ENCODE assay signal across 9 cellular contexts in genomic region chr13:28530729-28531194, GRCh38. TPM values are rescaled to one million over a fixed set of nuclear protein-coding genes. Genes with fewer than 3 reads are reported as not detected.
A peak's percentile ranks its signal among the peaks of the same experiment; 100 is the strongest.
DNase-seq lines count a peak whose midpoint lies in the region; ATAC-seq and TF ChIP-seq lines count a peak whose summit lies in the region.
"Had no signal": no experiment of that assay in that cellular context is flagged by ENCODE, and none has a peak within 500 bp of the region (broad histone marks: within the 10 kb centered on the region; RNA-seq: fewer than 3 reads in every experiment).

No MANE protein-coding gene starts in this region.

- intact Hi-C loops in naive thymus-derived CD4-positive, alpha-beta T cell (cut with micrococcal nuclease), result loop anchor here (1.0 to 5.0 kb wide), 2 partner anchors 27 to 33 kb away; partner anchors contain the start of gene FLT1 (in 1 of the 2)

- peak overlapping the region; percentile 16 for H3K4me2 ChIP-seq in neural cell (ENCODE audit: low read length)

- no peaks in the 10 kb centered on the region for H3K36me3 Mint-ChIP-seq in T-helper 2 cell treated with Interferon-gamma antibody and Interleukin-4, amounts not matched to agents 5 μg/mL and 100 μg/mL, for 36 hours (ENCODE audit: low read depth)
- H3K36me3 Mint-ChIP-seq in naive thymus-derived CD4-positive, alpha-beta T cell, result peaks cover 0 to 6% (median 0%) of the 10 kb centered on the region in 5 donors

- no peak for ATAC-seq in naive thymus-derived CD4-positive, alpha-beta T cell

- H3K36me3 ChIP-seq in BJ (ENCODE audit: control insufficient read depth, insufficient read depth, low read length) (no peaks in the 10 kb centered on the region), neural cell (ENCODE audit: insufficient read depth, low read length) (no peaks in the 10 kb centered on the region)
- H3K36me3 ChIP-seq in naive thymus-derived CD4-positive, alpha-beta T cell (ENCODE audit: control insufficient read depth in 2 of 3, insufficient read depth in 3 of 3, low read length in 3 of 3), result no peaks in the 10 kb centered on the region

- peak; percentile 41 for TF ChIP-seq CTCF in BJ (IDR thresholded peaks at IDR 0.05; ENCODE audit: insufficient read depth, low read depth, low read length)
- TF ChIP-seq CTCF in HL-60 (IDR thresholded peaks at IDR 0.05; ENCODE audit: insufficient read depth, low read length), result no peak
- peak; percentile 46 for TF ChIP-seq CTCF in choroid plexus epithelial cell (conservative IDR thresholded peaks at IDR 0.05; ENCODE audit: low read depth, low read length)
- peak; percentile 7 for TF ChIP-seq CTCF in neural cell (IDR thresholded peaks at IDR 0.05; ENCODE audit: poor library complexity, severe bottlenecking)

- no peaks in the 10 kb centered on the region for H4K20me1 ChIP-seq in neural cell (ENCODE audit: insufficient read depth)

- H3K9me3 Mint-ChIP-seq in T-helper 2 cell treated with Interferon-gamma antibody and Interleukin-4, amounts not matched to agents 5 μg/mL and 100 μg/mL, for 36 hours, result no peaks in the 10 kb centered on the region
- H3K9me3 Mint-ChIP-seq in naive thymus-derived CD4-positive, alpha-beta T cell, result peaks cover 0 to 1% (median 0%) of the 10 kb centered on the region in 11 donors

- POLR2A ChIA-PET in BJ (lab: Charles Lee), result interaction anchor here (0.5 kb wide), 1 partner anchor 20 kb away, joined by 3 read pairs; no protein-coding TSS in a partner anchor
- POLR2A ChIA-PET in naive thymus-derived CD4-positive, alpha-beta T cell (lab: Charles Lee), result no interaction called here

- H3K9me2 ChIP-seq in neural cell (ENCODE audit: insufficient read depth, low read length), result no peaks in the 10 kb centered on the region

- H3K9me3 ChIP-seq in neural cell (ENCODE audit: low read length), result no peaks in the 10 kb centered on the region
- no peaks in the 10 kb centered on the region for H3K9me3 ChIP-seq in naive thymus-derived CD4-positive, alpha-beta T cell (ENCODE audit: control insufficient read depth in 2 of 3, low read length in 3 of 3)

- H3K4me1 Mint-ChIP-seq in T-helper 2 cell treated with Interferon-gamma antibody and Interleukin-4, amounts not matched to agents 5 μg/mL and 100 μg/mL, for 36 hours (ENCODE audit: low read depth), result no peaks in the 10 kb centered on the region
- peaks cover 0 to 6% (median 0%) of the 10 kb centered on the region in 7 donors for H3K4me1 Mint-ChIP-seq in naive thymus-derived CD4-positive, alpha-beta T cell

- H3K4me3 Mint-ChIP-seq in T-helper 2 cell treated with Interferon-gamma antibody and Interleukin-4, amounts not matched to agents 5 μg/mL and 100 μg/mL, for 36 hours, result no peak overlapping the region
- no peak overlapping the region for H3K4me3 Mint-ChIP-seq in naive thymus-derived CD4-positive, alpha-beta T cell

- no peaks in the 10 kb centered on the region for H3K79me2 ChIP-seq in neural cell (replicated peaks; ENCODE audit: insufficient read depth, low read length)

- H3K27me3 Mint-ChIP-seq in T-helper 2 cell treated with Interferon-gamma antibody and Interleukin-4, amounts not matched to agents 5 μg/mL and 100 μg/mL, for 36 hours (ENCODE audit: low read depth), result peaks cover 32% of the 10 kb centered on the region
- H3K27me3 Mint-ChIP-seq in naive thymus-derived CD4-positive, alpha-beta T cell, result peaks cover 34 to 53% (median 37%) of the 10 kb centered on the region in 5 donors

- no peak for TF ChIP-seq RAD21 in neural cell (conservative IDR thresholded peaks at IDR 0.05)

- H3K27ac ChIP-seq in HL-60 (replicated peaks) (no peak overlapping the region), neural cell (ENCODE audit: low read length) (no peak overlapping the region)
- no peak overlapping the region for H3K27ac ChIP-seq in naive thymus-derived CD4-positive, alpha-beta T cell (ENCODE audit: low read depth, low read length)

- CTCF ChIA-PET in BJ (lab: Yijun Ruan, JAX), result interaction anchor here (1.0 to 1.2 kb wide), 5 partner anchors 25 to 206 kb away, joined by 3 to 6 read pairs (median 4); partner anchors contain the start of gene FLT1
- CTCF ChIA-PET in naive thymus-derived CD4-positive, alpha-beta T cell (lab: Charles Lee), result no interaction called here

- no peaks in the 10 kb centered on the region for H3F3A ChIP-seq in neural cell (ENCODE audit: insufficient read depth, low read length, poor library complexity, severe bottlenecking)

- peaks cover 0 to 9% of the 10 kb centered on the region in 2 donors for H3K4me1 ChIP-seq in naive thymus-derived CD4-positive, alpha-beta T cell (ENCODE audit: control insufficient read depth in 2 of 2, insufficient read depth in 2 of 2, low read length in 2 of 2)

- H3K27me3 ChIP-seq in BJ (ENCODE audit: control insufficient read depth, insufficient read depth, low read length), result no peaks in the 10 kb centered on the region
- peaks cover 54% of the 10 kb centered on the region for H3K27me3 ChIP-seq in HL-60 (ENCODE audit: insufficient read depth, poor library complexity, severe bottlenecking)
- peaks cover 58% of the 10 kb centered on the region for H3K27me3 ChIP-seq in neural cell (ENCODE audit: insufficient read depth, low read depth, low read length)
- peaks cover 0 to 24% of the 10 kb centered on the region in 2 donors for H3K27me3 ChIP-seq in naive thymus-derived CD4-positive, alpha-beta T cell (ENCODE audit: control insufficient read depth in 2 of 2, insufficient read depth in 2 of 2, low read length in 2 of 2)

- no peak overlapping the region for H2AFZ ChIP-seq in neural cell (ENCODE audit: low read depth, low read length)

- peak overlapping the region; percentile 38 for H3K9ac ChIP-seq in neural cell (ENCODE audit: low read length)

- DNase-seq in BJ (ENCODE audit: low read depth) (no peak), HL-60 (ENCODE audit: low read depth in 1 of 2, low spot score in 1 of 2) (peak; percentile 33 to 59), choroid plexus epithelial cell (ENCODE audit: low read depth) (peak; percentile 62), cerebellum (ENCODE audit: low spot score) (no peak)
- no peak for DNase-seq in stimulated activated naive CD4-positive, alpha-beta T cell (lab: John Stamatoyannopoulos, UW)
- no peak for DNase-seq in T-helper 2 cell treated with Interferon-gamma antibody and Interleukin-4, amounts not matched to agents 5 μg/mL and 100 μg/mL, for 36 hours (ENCODE audit: low spot score)
- DNase-seq in naive thymus-derived CD4-positive, alpha-beta T cell, result no peak
- DNase-seq: activated effector memory CD4-positive, alpha-beta T cell treated with Interleukin-2 at 50 U/mL for 16 hours had no signal

- TF ChIP-seq EP300 in neural cell (conservative IDR thresholded peaks at IDR 0.05; ENCODE audit: poor library complexity, severe bottlenecking), result no peak

- H3K4me3 ChIP-seq in BJ (ENCODE audit: low read depth, low read length) (peak overlapping the region; percentile 43), HL-60 (replicated peaks; ENCODE audit: insufficient read depth, low read length) (peak overlapping the region; percentile 27), choroid plexus epithelial cell (ENCODE audit: low read depth, low read length) (peak overlapping the region; percentile 54), neural cell (ENCODE audit: low read length) (peak overlapping the region; percentile 61)
- no peak overlapping the region for H3K4me3 ChIP-seq in naive thymus-derived CD4-positive, alpha-beta T cell (ENCODE audit: low read length)

- no peak overlapping the region for H3K27ac Mint-ChIP-seq in T-helper 2 cell treated with Interferon-gamma antibody and Interleukin-4, amounts not matched to agents 5 μg/mL and 100 μg/mL, for 36 hours
- H3K27ac Mint-ChIP-seq in naive thymus-derived CD4-positive, alpha-beta T cell, result no peak overlapping the region

TF ChIP-seq in neural cell, 6 proteins besides CTCF, POLR2A, EP300 and RAD21:
- TF ChIP-seq SMC3 (conservative IDR thresholded peaks at IDR 0.05; ENCODE audit: poor library complexity) (no peak), POLR2AphosphoS5 (IDR thresholded peaks at IDR 0.05) (no peak), TAF1 (IDR thresholded peaks at IDR 0.05; ENCODE audit: low read depth) (no peak), EZH2 (IDR thresholded peaks at IDR 0.05; ENCODE audit: borderline replicate concordance, insufficient read depth, low read length, poor library complexity, severe bottlenecking) (no peak), MXI1 (conservative IDR thresholded peaks at IDR 0.05; ENCODE audit: poor library complexity, severe bottlenecking) (no peak)
- TF ChIP-seq, protein P1, sequence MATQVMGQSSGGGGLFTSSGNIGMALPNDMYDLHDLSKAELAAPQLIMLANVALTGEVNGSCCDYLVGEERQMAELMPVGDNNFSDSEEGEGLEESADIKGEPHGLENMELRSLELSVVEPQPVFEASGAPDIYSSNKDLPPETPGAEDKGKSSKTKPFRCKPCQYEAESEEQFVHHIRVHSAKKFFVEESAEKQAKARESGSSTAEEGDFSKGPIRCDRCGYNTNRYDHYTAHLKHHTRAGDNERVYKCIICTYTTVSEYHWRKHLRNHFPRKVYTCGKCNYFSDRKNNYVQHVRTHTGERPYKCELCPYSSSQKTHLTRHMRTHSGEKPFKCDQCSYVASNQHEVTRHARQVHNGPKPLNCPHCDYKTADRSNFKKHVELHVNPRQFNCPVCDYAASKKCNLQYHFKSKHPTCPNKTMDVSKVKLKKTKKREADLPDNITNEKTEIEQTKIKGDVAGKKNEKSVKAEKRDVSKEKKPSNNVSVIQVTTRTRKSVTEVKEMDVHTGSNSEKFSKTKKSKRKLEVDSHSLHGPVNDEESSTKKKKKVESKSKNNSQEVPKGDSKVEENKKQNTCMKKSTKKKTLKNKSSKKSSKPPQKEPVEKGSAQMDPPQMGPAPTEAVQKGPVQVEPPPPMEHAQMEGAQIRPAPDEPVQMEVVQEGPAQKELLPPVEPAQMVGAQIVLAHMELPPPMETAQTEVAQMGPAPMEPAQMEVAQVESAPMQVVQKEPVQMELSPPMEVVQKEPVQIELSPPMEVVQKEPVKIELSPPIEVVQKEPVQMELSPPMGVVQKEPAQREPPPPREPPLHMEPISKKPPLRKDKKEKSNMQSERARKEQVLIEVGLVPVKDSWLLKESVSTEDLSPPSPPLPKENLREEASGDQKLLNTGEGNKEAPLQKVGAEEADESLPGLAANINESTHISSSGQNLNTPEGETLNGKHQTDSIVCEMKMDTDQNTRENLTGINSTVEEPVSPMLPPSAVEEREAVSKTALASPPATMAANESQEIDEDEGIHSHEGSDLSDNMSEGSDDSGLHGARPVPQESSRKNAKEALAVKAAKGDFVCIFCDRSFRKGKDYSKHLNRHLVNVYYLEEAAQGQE (IDR thresholded peaks at IDR 0.05; ENCODE audit: borderline replicate concordance), result no peak

RNA-seq across cellular contexts. Expression of gene FLT1, which starts 35.8 kb away (rescaled TPM):
- polyA plus RNA-seq in BJ (2011; rRNA removed) (37.8 and 68.2 TPM in 2 replicates), neural cell (not detected in 2 replicates)
- 46.0 and 57.1 TPM in 2 replicates for polyA minus RNA-seq in BJ (2011; rRNA and poly(A)+ RNA removed)
- not detected in 2 replicates for polyA minus RNA-seq in neural cell
- 14.6 TPM for total RNA-seq in cerebellum
- total RNA-seq in naive thymus-derived CD4-positive, alpha-beta T cell, result 1 to 10 TPM; 1.7 to 2.7 (median 2.3) TPM
- polyA plus RNA-seq in naive thymus-derived CD4-positive, alpha-beta T cell, result 1 to 10 TPM; 1.7 to 2.2 TPM

Comparison
In these comparisons a context has a peak if more than half of its experiments do, and no peak if none do; other contexts are left out.
1. DNase-seq: peak in HL-60 (2 of 2) and choroid plexus epithelial cell (single experiment); none in BJ (single experiment), stimulated activated naive CD4-positive, alpha-beta T cell (0 of 6), cerebellum (single experiment), T-helper 2 cell treated with Interferon-gamma antibody and Interleukin-4, amounts not matched to agents 5 μg/mL and 100 μg/mL, for 36 hours (single experiment) and naive thymus-derived CD4-positive, alpha-beta T cell (0 of 9).
2. RNA of gene FLT1, which starts 35.8 kb away (polyA plus RNA-seq): 37.8 to 68.2 TPM in BJ; 1.7 to 2.2 TPM in naive thymus-derived CD4-positive, alpha-beta T cell and not detected in neural cell; every median in the first group is over 10 times any median in the second.